Comparison of ENCODE assay signal across 7 cellular contexts in genomic region chr6:165864218-165864617, GRCh38.
"Had no signal": no experiment of that assay in that cellular context is flagged by ENCODE, and none has a peak within 500 bp of the region (broad histone marks: within the 10 kb centered on the region; RNA-seq: fewer than 3 reads in every experiment).

No MANE protein-coding gene starts in this region.

- H3K9ac ChIP-seq: GM23248 had no signal

- FAIRE-seq: HTR-8/SVneo, K562 had no signal

- H3K4me3 Mint-ChIP-seq: H9 had no signal

- ATAC-seq: K562 had no signal

- DNase-seq: GM23248, GOT3, H9, HCEC 1CT, KG1 had no signal

- H3K27ac ChIP-seq: GM23248 had no signal

- H2AFZ ChIP-seq: GM23248 had no signal

- H3K4me3 ChIP-seq: GM23248, K562 had no signal
